In the genomic region with DNA sequence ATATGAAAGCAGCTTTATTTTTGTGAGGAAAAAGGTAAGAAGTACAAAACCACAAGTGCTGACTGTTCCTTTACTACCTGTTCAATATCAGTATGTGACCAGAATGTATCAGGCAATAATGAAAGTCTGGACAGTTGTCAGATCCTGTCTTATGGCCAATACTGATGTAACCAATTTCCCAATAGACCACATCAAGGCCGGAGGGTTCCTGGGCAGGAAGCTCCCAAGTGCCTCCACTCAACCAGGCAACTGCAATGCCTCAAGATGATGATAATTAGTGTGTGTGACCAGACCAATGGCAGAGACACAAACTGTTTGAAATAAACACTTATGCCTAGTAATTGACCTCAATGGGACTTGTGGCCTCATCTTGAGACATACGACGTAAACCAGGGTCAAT, we compare ENCODE assay signal across 1 cellular context.
TF ChIP-seq lines count a peak whose summit lies in the region.

No MANE protein-coding gene starts in this region.

TF ChIP-seq in HepG2, 621 proteins besides CTCF, POLR2A, EP300 and RAD21 (continued from another document):
- no peak for TF ChIP-seq ZNF605 (CRISPR knock-in tag; IDR thresholded peaks at IDR 0.05)
- TF ChIP-seq DR1 (CRISPR knock-in tag; IDR thresholded peaks at IDR 0.05), result no peak
- TF ChIP-seq, protein P1, sequence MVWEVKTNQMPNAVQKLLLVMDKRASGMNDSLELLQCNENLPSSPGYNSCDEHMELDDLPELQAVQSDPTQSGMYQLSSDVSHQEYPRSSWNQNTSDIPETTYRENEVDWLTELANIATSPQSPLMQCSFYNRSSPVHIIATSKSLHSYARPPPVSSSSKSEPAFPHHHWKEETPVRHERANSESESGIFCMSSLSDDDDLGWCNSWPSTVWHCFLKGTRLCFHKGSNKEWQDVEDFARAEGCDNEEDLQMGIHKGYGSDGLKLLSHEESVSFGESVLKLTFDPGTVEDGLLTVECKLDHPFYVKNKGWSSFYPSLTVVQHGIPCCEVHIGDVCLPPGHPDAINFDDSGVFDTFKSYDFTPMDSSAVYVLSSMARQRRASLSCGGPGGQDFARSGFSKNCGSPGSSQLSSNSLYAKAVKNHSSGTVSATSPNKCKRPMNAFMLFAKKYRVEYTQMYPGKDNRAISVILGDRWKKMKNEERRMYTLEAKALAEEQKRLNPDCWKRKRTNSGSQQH (CRISPR knock-in tag; IDR thresholded peaks at IDR 0.05; ENCODE audit: low read depth), result no peak
- TF ChIP-seq PAXIP1 (CRISPR knock-in tag; conservative IDR thresholded peaks at IDR 0.05), result no peak
- no peak for TF ChIP-seq ZNF275 (CRISPR knock-in tag; IDR thresholded peaks at IDR 0.05; ENCODE audit: borderline replicate concordance)
